ENCODE assay signal across 21 cellular contexts in the genomic region with DNA sequence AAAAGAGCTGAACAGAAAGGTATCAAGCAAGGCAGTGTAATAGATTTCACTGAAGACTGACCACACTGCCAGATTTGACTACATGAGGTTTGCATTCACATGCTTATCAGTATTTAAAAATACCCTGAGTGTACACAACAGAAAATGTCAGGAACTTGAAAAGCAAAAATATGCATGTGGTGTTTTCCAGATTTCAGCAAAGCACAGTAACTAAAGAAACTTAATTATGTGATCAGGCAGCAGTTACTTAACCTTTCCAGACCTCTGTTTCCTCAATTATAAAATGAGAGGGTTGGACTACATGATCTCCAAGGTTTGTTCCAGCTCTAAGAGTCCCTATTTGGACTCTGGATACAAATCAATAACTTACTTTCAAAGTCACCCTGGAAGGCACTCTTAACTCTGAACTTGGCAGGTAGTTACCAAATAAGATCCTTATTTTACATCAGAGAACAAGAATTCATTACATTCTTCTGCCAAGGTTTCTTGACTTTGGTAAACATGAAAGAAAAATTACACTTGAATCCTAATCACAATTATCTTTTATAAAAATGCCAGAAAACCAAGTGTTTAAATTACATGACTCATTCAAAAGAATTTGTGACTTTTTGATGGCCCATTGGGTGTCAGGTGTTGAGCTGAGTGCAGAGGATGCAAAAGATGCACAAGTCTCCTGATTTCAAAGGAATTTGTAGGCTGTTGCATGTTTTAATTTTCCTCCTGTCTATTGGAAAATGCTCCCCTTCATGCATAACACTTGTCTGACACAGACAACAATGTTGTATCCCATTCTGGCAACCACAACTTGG.
A peak's percentile ranks its signal among the peaks of the same experiment; 100 is the strongest.
DNase-seq lines count a peak whose midpoint lies in the region; ATAC-seq, FAIRE-seq and TF ChIP-seq lines count a peak whose summit lies in the region.
"Had no signal": no experiment of that assay in that cellular context is flagged by ENCODE, and none has a peak within 500 bp of the region (broad histone marks: within the 10 kb centered on the region; RNA-seq: fewer than 3 reads in every experiment).

No MANE protein-coding gene starts in this region.

- H3K4me2 ChIP-seq in HepG2 (ENCODE audit: low read depth, low read length), result no peak overlapping the region

- TF ChIP-seq CTCF in liver (IDR thresholded peaks at IDR 0.05; ENCODE audit: low read depth, low read length, missing input control), result no peak
- no peak for TF ChIP-seq CTCF in HepG2 (CRISPR knock-in tag; IDR thresholded peaks at IDR 0.05)
- no peak for TF ChIP-seq CTCF in esophagus muscularis mucosa (IDR thresholded peaks at IDR 0.05)
- TF ChIP-seq CTCF in thyroid gland (IDR thresholded peaks at IDR 0.05), result no peak

- CTCF ChIA-PET in HepG2 (lab: Yijun Ruan, JAX; ENCODE audit: low intra/inter-chr PET ratio, low total read pairs), result no interaction called here

- H3K4me3 ChIP-seq in liver (ENCODE audit: low read depth in 1 of 3, low read length in 3 of 3) (no peak overlapping the region), HepG2 (replicated peaks in 1 of 3; ENCODE audit: insufficient read depth in 1 of 3, low read depth in 2 of 3, low read length in 3 of 3) (no peak overlapping the region), esophagus muscularis mucosa (no peak overlapping the region), thyroid gland (replicated peaks in 1 of 3) (no peak overlapping the region)

- no peaks in the 10 kb centered on the region for H3K9me3 ChIP-seq in liver (ENCODE audit: control insufficient read depth in 4 of 4, low read length in 3 of 4)
- H3K9me3 ChIP-seq in HepG2 (ENCODE audit: low read length), result no peaks in the 10 kb centered on the region
- no peaks in the 10 kb centered on the region for H3K9me3 ChIP-seq in esophagus muscularis mucosa
- H3K9me3 ChIP-seq in thyroid gland, result no peaks in the 10 kb centered on the region
- H3K9me3 ChIP-seq: neutrophil had no signal

- no peak overlapping the region for H3K9ac ChIP-seq in liver (ENCODE audit: low read depth in 1 of 2, low read length in 2 of 2)
- H3K9ac ChIP-seq in HepG2 (ENCODE audit: insufficient read depth, low read depth, low read length), result no peak overlapping the region

- TF ChIP-seq POLR2A in HepG2 (IDR thresholded peaks at IDR 0.05; ENCODE audit: insufficient read depth in 1 of 2, low read depth in 2 of 2, low read length in 2 of 2) (no peak), esophagus muscularis mucosa (IDR thresholded peaks at IDR 0.05; ENCODE audit: low read depth) (no peak), thyroid gland (IDR thresholded peaks at IDR 0.05) (no peak)

- TF ChIP-seq RAD21 in liver (IDR thresholded peaks at IDR 0.05) (peak in 1 of 2 donors; percentile 30), HepG2 (CRISPR knock-in tag; IDR thresholded peaks at IDR 0.05) (no peak)

- H3K36me3 ChIP-seq in liver (ENCODE audit: control insufficient read depth in 4 of 4, insufficient read depth in 3 of 4, low read depth in 1 of 4, low read length in 3 of 4) (no peaks in the 10 kb centered on the region), HepG2 (replicated peaks in 1 of 2; ENCODE audit: control insufficient read depth in 1 of 2, insufficient read depth in 2 of 2, low read length in 2 of 2) (no peaks in the 10 kb centered on the region), esophagus muscularis mucosa (no peaks in the 10 kb centered on the region), thyroid gland (no peaks in the 10 kb centered on the region)
- H3K36me3 ChIP-seq: neutrophil had no signal

- H3K27ac ChIP-seq in liver (ENCODE audit: low read depth in 1 of 2, low read length in 2 of 2), result no peak overlapping the region
- no peak overlapping the region for H3K27ac ChIP-seq in HepG2 (ENCODE audit: extremely low read length, insufficient read depth, low read length)
- no peak overlapping the region for H3K27ac ChIP-seq in esophagus muscularis mucosa (replicated peaks in 1 of 4)
- H3K27ac ChIP-seq in thyroid gland, result peak overlapping the region; percentile 5 to 47 (median 21)
- H3K27ac ChIP-seq: C4-2B, neutrophil had no signal

- no peaks in the 10 kb centered on the region for H3K79me2 ChIP-seq in HepG2 (ENCODE audit: insufficient read depth, low read length)

- DNase-seq in HepG2 (ENCODE audit: low spot score), result no peak
- DNase-seq in NCI-H446 treated with DMSO at 0.1 percent for 48 hours (lab: John Stamatoyannopoulos, UW), result peak; percentile 82
- peak; percentile 29 for DNase-seq in esophagus muscularis mucosa (ENCODE audit: extremely low spot score)
- no peak for DNase-seq in thyroid gland
- DNase-seq in posterior cingulate gyrus, result no peak
- DNase-seq in NCI-H2196 (lab: John Stamatoyannopoulos, UW; ENCODE audit: unreplicated experiment), result no peak
- no peak for DNase-seq in NCI-H1436 treated with DMSO at 0.1 percent for 48 hours (lab: John Stamatoyannopoulos, UW)
- DNase-seq: activated CD8-positive, alpha-beta memory T cell treated with anti-CD3 and anti-CD28 coated beads for 24 hours; central memory CD4-positive, alpha-beta T cell; DMS153; effector CD4-positive, alpha-beta T cell; HFFc6; hippocampal formation; KBM-7; NCI-H1092; SHP77 treated with DMSO at 0.1 percent for 48 hours had no signal

- no peak overlapping the region for H2AFZ ChIP-seq in HepG2 (ENCODE audit: low read length)

- no TSS peak for BruUV-seq in HepG2 (replicated peaks; lab: Mats Ljungman, UMichigan)

- no peak for FAIRE-seq in HepG2 (lab: Jason Lieb, UNC)

- H4K20me1 ChIP-seq in HepG2 (ENCODE audit: insufficient read depth, low read length), result no peaks in the 10 kb centered on the region

- no peak for ATAC-seq in HepG2
- ATAC-seq: activated CD4-positive, CD25-positive, alpha-beta regulatory T cell treated with anti-CD3 and anti-CD28 coated beads, Interleukin-2, amount 50 U/mL, for 24 hours; sciatic nerve had no signal

- POLR2A ChIA-PET in HepG2 (lab: Yijun Ruan, JAX), result no interaction called here

- peaks cover 0 to 15% (median 10%) of the 10 kb centered on the region in 4 donors for H3K4me1 ChIP-seq in liver (ENCODE audit: control insufficient read depth in 4 of 4, insufficient read depth in 4 of 4, low read length in 3 of 4)
- no peaks in the 10 kb centered on the region; the same call in 1 of the 2 replicates for H3K4me1 ChIP-seq in HepG2 (ENCODE audit: insufficient read depth, low read length)
- H3K4me1 ChIP-seq in esophagus muscularis mucosa, result peaks cover 2 to 28% (median 23%) of the 10 kb centered on the region in 4 donors
- peaks cover 23 to 24% of the 10 kb centered on the region in 2 donors for H3K4me1 ChIP-seq in thyroid gland

- intact Hi-C loops in HepG2 (cut with micrococcal nuclease; ENCODE audit: unreplicated experiment) (no loop called here), esophagus muscularis mucosa (cut with DNase I) (no loop called here), thyroid gland (cut with DNase I) (no loop called here), posterior cingulate gyrus (cut with DNase I) (no loop called here)

- H3K27me3 ChIP-seq in liver (ENCODE audit: control insufficient read depth in 4 of 4, insufficient read depth in 4 of 4, low read length in 3 of 4) (no peaks in the 10 kb centered on the region), HepG2 (ENCODE audit: control insufficient read depth in 1 of 2, insufficient read depth in 2 of 2, low read length in 2 of 2) (no peaks in the 10 kb centered on the region), esophagus muscularis mucosa (no peaks in the 10 kb centered on the region), thyroid gland (no peaks in the 10 kb centered on the region)
- H3K27me3 ChIP-seq: neutrophil had no signal

- in situ Hi-C loops in HepG2 (cut with HindIII; ENCODE audit: extremely low pct_ligation_motif_present, low pct_unique_long_range_greater_than_20kb), result no loop called here

- TF ChIP-seq EP300 in HepG2 (IDR thresholded peaks at IDR 0.05; ENCODE audit: low read depth in 2 of 2, low read length in 2 of 2), result no peak
- TF ChIP-seq EP300 in HepG2 (CRISPR knock-in tag; IDR thresholded peaks at IDR 0.05; ENCODE audit: borderline replicate concordance), result no peak
- no peak for TF ChIP-seq EP300 in esophagus muscularis mucosa (IDR thresholded peaks at IDR 0.05)

TF ChIP-seq in liver, 16 proteins besides CTCF, POLR2A, EP300 and RAD21 (continues in another document):
- TF ChIP-seq HNF4G (IDR thresholded peaks at IDR 0.05) (no peak), TAF1 (conservative IDR thresholded peaks at IDR 0.05) (no peak), HNF4A (conservative IDR thresholded peaks at IDR 0.05) (peak in 1 of 2 donors; percentile 44), YY1 (IDR thresholded peaks at IDR 0.05) (no peak)

TF ChIP-seq in HepG2, 621 proteins besides CTCF, POLR2A, EP300 and RAD21 (continues in another document):
- TF ChIP-seq GFI1 (CRISPR knock-in tag; IDR thresholded peaks at IDR 0.05; ENCODE audit: borderline replicate concordance) (no peak), ZNF329 (CRISPR knock-in tag; IDR thresholded peaks at IDR 0.05; ENCODE audit: low read depth) (no peak), ZNF572 (CRISPR knock-in tag; IDR thresholded peaks at IDR 0.05) (no peak)

Comparison
In these comparisons a context has a peak if more than half of its experiments do, and no peak if none do; other contexts are left out.
1. H3K27ac ChIP-seq: peak in thyroid gland (3 of 3); none in liver (0 of 2), HepG2 (single experiment) and esophagus muscularis mucosa (0 of 4).
2. DNase-seq: peak in NCI-H446 treated with DMSO at 0.1 percent for 48 hours (single experiment) and esophagus muscularis mucosa (single experiment); none in HepG2 (single experiment), thyroid gland (0 of 2), posterior cingulate gyrus (0 of 10), NCI-H2196 (single experiment) and NCI-H1436 treated with DMSO at 0.1 percent for 48 hours (single experiment).